ENCODE assay signal across 14 cellular contexts in the genomic region with DNA sequence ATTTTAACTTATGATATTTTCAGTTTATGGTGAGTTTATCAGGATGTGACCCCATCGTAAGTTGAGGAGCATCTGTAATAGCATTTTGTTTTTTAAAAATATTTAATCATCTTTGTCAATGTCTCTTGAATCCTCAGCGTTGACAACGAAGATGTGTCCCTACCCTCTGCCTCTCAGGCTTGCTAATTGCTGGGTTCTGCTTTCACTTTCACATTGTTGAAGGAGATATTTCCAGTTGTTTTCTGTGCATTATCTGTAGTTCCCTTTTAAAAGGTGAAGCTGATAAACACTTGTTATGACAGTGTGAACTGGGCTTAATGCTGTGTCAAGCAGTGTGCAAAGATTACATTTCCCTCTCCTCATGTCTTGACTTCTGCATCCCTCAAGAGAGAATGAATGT. TPM values are rescaled to one million over a fixed set of nuclear protein-coding genes. Genes with fewer than 3 reads are reported as not detected.
A peak's percentile ranks its signal among the peaks of the same experiment; 100 is the strongest.
DNase-seq lines count a peak whose midpoint lies in the region; ATAC-seq and TF ChIP-seq lines count a peak whose summit lies in the region.
"Had no signal": no experiment of that assay in that cellular context is flagged by ENCODE, and none has a peak within 500 bp of the region (broad histone marks: within the 10 kb centered on the region; RNA-seq: fewer than 3 reads in every experiment).

No MANE protein-coding gene starts in this region.

- H2AK9ac ChIP-seq in IMR-90 (replicated peaks; ENCODE audit: low read depth, low read length, poor library complexity), result no peak overlapping the region

- H2AFZ ChIP-seq in IMR-90 (replicated peaks; ENCODE audit: low read length, poor library complexity) (no peak overlapping the region), mesenchymal stem cell (ENCODE audit: low read depth, low read length) (no peak overlapping the region), GM23248 (no peak overlapping the region)

- dilution Hi-C loops in IMR-90 (cut with HindIII; ENCODE audit: low sequenced_read_pairs, unreplicated experiment), result no loop called here

- no peak overlapping the region for H3K56ac ChIP-seq in IMR-90 (ENCODE audit: extremely low read depth, insufficient read depth, low read length)

- no peak overlapping the region for H2BK20ac ChIP-seq in IMR-90 (ENCODE audit: low read depth, low read length)

- H3K9ac ChIP-seq in IMR-90 (ENCODE audit: low read depth, low read length) (no peak overlapping the region), mesenchymal stem cell (ENCODE audit: low read length) (no peak overlapping the region), GM23248 (no peak overlapping the region)

- intact Hi-C loops in CD4-positive, alpha-beta memory T cell (cut with micrococcal nuclease), result no loop called here
- intact Hi-C loops in IMR-90 (cut with micrococcal nuclease), result no loop called here

- H3K4me1 Mint-ChIP-seq in CD4-positive, alpha-beta memory T cell, result peaks cover 7 to 20% (median 15%) of the 10 kb centered on the region in 4 donors
- peaks cover 11% of the 10 kb centered on the region for H3K4me1 Mint-ChIP-seq in activated CD8-positive, alpha-beta T cell treated with anti-CD3 and anti-CD28 coated beads, Interleukin-2, amount 10 ng/mL, durations not matched to agents 7 days and 5 days (ENCODE audit: low read depth)

- H3K79me2 ChIP-seq in GM23248 (ENCODE audit: insufficient read depth), result peaks cover 11% of the 10 kb centered on the region; the same call in 1 of the 2 replicates

- no peaks in the 10 kb centered on the region for H3K27me3 ChIP-seq in CD4-positive, alpha-beta memory T cell (ENCODE audit: insufficient read depth, low read length)
- H3K27me3 ChIP-seq in IMR-90 (ENCODE audit: control insufficient read depth, insufficient read depth, low read length), result no peaks in the 10 kb centered on the region
- no peaks in the 10 kb centered on the region for H3K27me3 ChIP-seq in mesenchymal stem cell (ENCODE audit: control insufficient read depth in 1 of 2, insufficient read depth in 1 of 2, low read length in 2 of 2)
- H3K27me3 ChIP-seq in GM23248 (replicated peaks; ENCODE audit: insufficient read depth), result no peaks in the 10 kb centered on the region
- H3K27me3 ChIP-seq: brain microvascular endothelial cell, suprapubic skin had no signal

- H3K27me3 Mint-ChIP-seq in CD4-positive, alpha-beta memory T cell, result no peaks in the 10 kb centered on the region
- H3K27me3 Mint-ChIP-seq in activated CD8-positive, alpha-beta T cell treated with anti-CD3 and anti-CD28 coated beads, Interleukin-2, amount 10 ng/mL, durations not matched to agents 7 days and 5 days (ENCODE audit: low read depth), result no peaks in the 10 kb centered on the region

- ATAC-seq in IMR-90 (ENCODE audit: low read depth), result peak; percentile 22
- ATAC-seq in activated CD8-positive, alpha-beta T cell treated with anti-CD3 and anti-CD28 coated beads, Interleukin-2, amount 10 ng/mL, durations not matched to agents 7 days and 5 days, result peak; percentile 50

- no peaks in the 10 kb centered on the region for H3K9me2 ChIP-seq in GM23248 (ENCODE audit: insufficient read depth)

- H3K14ac ChIP-seq in IMR-90 (replicated peaks; ENCODE audit: low read depth, low read length) (no peak overlapping the region), mesenchymal stem cell (ENCODE audit: low read length in 2 of 2) (no peak overlapping the region)

- H2AK5ac ChIP-seq in IMR-90 (ENCODE audit: low read depth, low read length) (no peak overlapping the region), mesenchymal stem cell (ENCODE audit: low read length, severe bottlenecking) (no peak overlapping the region)

- H3K27ac Mint-ChIP-seq in CD4-positive, alpha-beta memory T cell, result peak overlapping the region; percentile 1 to 90 (median 73)
- H3K27ac Mint-ChIP-seq in activated CD8-positive, alpha-beta T cell treated with anti-CD3 and anti-CD28 coated beads, Interleukin-2, amount 10 ng/mL, durations not matched to agents 7 days and 5 days, result peak overlapping the region; percentile 36
- H3K27ac Mint-ChIP-seq: HFFc6 had no signal

- CTCF ChIA-PET in CD4-positive, alpha-beta memory T cell (lab: Charles Lee; ENCODE audit: partially characterized antibody), result interaction anchor here (1.1 to 1.7 kb wide), 2 partner anchors 32 to 116 kb away, joined by 5 to 9 read pairs; no protein-coding TSS in a partner anchor
- CTCF ChIA-PET in IMR-90 (lab: Yijun Ruan, JAX), result interaction anchor here (0.8 kb wide), 1 partner anchor 13 kb away, joined by 3 read pairs; no protein-coding TSS in a partner anchor
- CTCF ChIA-PET in activated CD8-positive, alpha-beta T cell treated with anti-CD3 and anti-CD28 coated beads, Interleukin-2, amount 10 ng/mL, durations not matched to agents 7 days and 5 days (lab: Charles Lee), result interaction anchor here (0.8 kb wide), 1 partner anchor 116 kb away, joined by 3 read pairs; no protein-coding TSS in a partner anchor

- H2BK12ac ChIP-seq in mesenchymal stem cell (ENCODE audit: low read length in 2 of 2), result no peak overlapping the region

- H2BK120ac ChIP-seq in IMR-90 (ENCODE audit: low read depth, low read length), result no peak overlapping the region
- H2BK120ac ChIP-seq in mesenchymal stem cell (ENCODE audit: low read depth, low read length), result no peak overlapping the region

- no peaks in the 10 kb centered on the region for H3K9me1 ChIP-seq in IMR-90 (ENCODE audit: insufficient read depth, low read length)

- H4K91ac ChIP-seq in IMR-90 (ENCODE audit: insufficient read depth, low read depth, low read length) (no peak overlapping the region), mesenchymal stem cell (ENCODE audit: low read length) (no peak overlapping the region)

- H3K79me1 ChIP-seq in IMR-90 (ENCODE audit: low read depth in 1 of 2, low read length in 2 of 2) (peaks cover 16 to 29% of the 10 kb centered on the region in 2 experiments; a peak in 3 of 4 replicates), mesenchymal stem cell (replicated peaks; ENCODE audit: low read length, poor library complexity, severe bottlenecking) (peaks cover 16% of the 10 kb centered on the region)

- POLR2A ChIA-PET in CD4-positive, alpha-beta memory T cell (lab: Charles Lee; ENCODE audit: partially characterized antibody), result no interaction called here
- POLR2A ChIA-PET in IMR-90 (lab: Charles Lee; ENCODE audit: unreplicated experiment), result no interaction called here
- POLR2A ChIA-PET in activated CD8-positive, alpha-beta T cell treated with anti-CD3 and anti-CD28 coated beads, Interleukin-2, amount 10 ng/mL, durations not matched to agents 7 days and 5 days (lab: Charles Lee), result interaction anchor here (0.9 to 1.7 kb wide), 2 partner anchors 13 to 179 kb away, joined by 3 to 4 read pairs; no protein-coding TSS in a partner anchor

- peaks cover 5% of the 10 kb centered on the region for H3F3A ChIP-seq in GM23248 (ENCODE audit: insufficient read depth)

- H3K4ac ChIP-seq in IMR-90 (ENCODE audit: low read depth, low read length), result no peak overlapping the region
- no peak overlapping the region for H3K4ac ChIP-seq in mesenchymal stem cell (ENCODE audit: low read depth in 1 of 2, low read length in 2 of 2)

- no peak overlapping the region for H2BK5ac ChIP-seq in IMR-90 (ENCODE audit: low read depth, low read length, poor library complexity, severe bottlenecking)
- H2BK5ac ChIP-seq in mesenchymal stem cell (ENCODE audit: low read depth, low read length, poor library complexity, severe bottlenecking), result no peak overlapping the region

- TF ChIP-seq RAD21 in IMR-90 (IDR thresholded peaks at IDR 0.05; ENCODE audit: low read length), result no peak

- TF ChIP-seq CTCF in IMR-90 (conservative IDR thresholded peaks at IDR 0.05; ENCODE audit: low read depth, low read length), result no peak

- H4K20me1 ChIP-seq in IMR-90 (ENCODE audit: insufficient read depth, low read length) (no peaks in the 10 kb centered on the region), GM23248 (ENCODE audit: insufficient read depth) (no peaks in the 10 kb centered on the region)

- H4K8ac ChIP-seq in IMR-90 (ENCODE audit: low read depth in 2 of 2, low read length in 2 of 2) (no peak overlapping the region), mesenchymal stem cell (ENCODE audit: low read length) (no peak overlapping the region)

- no peaks in the 10 kb centered on the region for H3K9me3 ChIP-seq in CD4-positive, alpha-beta memory T cell (ENCODE audit: control insufficient read depth in 1 of 2, low read length in 2 of 2)
- H3K9me3 ChIP-seq in IMR-90 (ENCODE audit: control insufficient read depth, insufficient read depth, low read length) (no peaks in the 10 kb centered on the region), mesenchymal stem cell (ENCODE audit: control insufficient read depth, low read length) (no peaks in the 10 kb centered on the region), GM23248 (ENCODE audit: low read depth) (no peaks in the 10 kb centered on the region)
- H3K9me3 ChIP-seq: suprapubic skin had no signal

- peak overlapping the region; percentile 4 for H3K27ac ChIP-seq in CD4-positive, alpha-beta memory T cell (ENCODE audit: low read depth, low read length)
- H3K27ac ChIP-seq in IMR-90 (ENCODE audit: insufficient read depth, low read length) (no peak overlapping the region), mesenchymal stem cell (ENCODE audit: low read length, poor library complexity, severe bottlenecking) (no peak overlapping the region), GM23248 (no peak overlapping the region)
- H3K27ac ChIP-seq: brain microvascular endothelial cell, RWPE1, suprapubic skin had no signal

- WGBS in IMR-90 (ENCODE audit: extremely low coverage in 2 of 2, insufficient read length in 1 of 2), 2 experiments, result no CpG with 5 or more reads among the region's 3 CpGs
- 90% methylated on average over 2 of the region's 3 CpGs for whole genome bisulfite sequencing in mesenchymal stem cell
- WGBS in GM23248 (ENCODE audit: low coverage in 1 of 2, low lambda C conversion rate in 2 of 2, missing lambda C conversion rate in 2 of 2), 2 experiments, result 86 to 87% methylated on average over 3 of the region's 3 CpGs

- DNase-seq in CD4-positive, alpha-beta memory T cell, result no peak
- DNase-seq in IMR-90, result peak; percentile 3
- no peak for DNase-seq in activated CD8-positive, alpha-beta T cell treated with anti-CD3 and anti-CD28 coated beads, Interleukin-2, amount 10 ng/mL, durations not matched to agents 7 days and 5 days
- peak; percentile 22 for DNase-seq in mesenchymal stem cell
- DNase-seq in NCI-H2081 (lab: John Stamatoyannopoulos, UW), result no peak
- DNase-seq in NCI-H1436 treated with DMSO at 0.1 percent for 48 hours (lab: John Stamatoyannopoulos, UW), result no peak
- no peak for DNase-seq in GM23248
- DNase-seq: brain microvascular endothelial cell; effector CD8-positive, alpha-beta T cell; HFFc6; NCI-H1105; T1000 had no signal

- no peaks in the 10 kb centered on the region for H3K9me3 Mint-ChIP-seq in CD4-positive, alpha-beta memory T cell
- H3K9me3 Mint-ChIP-seq in activated CD8-positive, alpha-beta T cell treated with anti-CD3 and anti-CD28 coated beads, Interleukin-2, amount 10 ng/mL, durations not matched to agents 7 days and 5 days (ENCODE audit: insufficient read depth), result no peaks in the 10 kb centered on the region
- H3K9me3 Mint-ChIP-seq: HFFc6 had no signal

- in situ Hi-C loops in IMR-90 (cut with MboI; ENCODE audit: low sequenced_read_pairs) (no loop called here), GM23248 (cut with MboI) (no loop called here)

- H3K18ac ChIP-seq in IMR-90 (ENCODE audit: low read depth, low read length) (no peak overlapping the region), mesenchymal stem cell (ENCODE audit: low read depth in 1 of 2, low read length in 2 of 2) (no peak overlapping the region)

- TF ChIP-seq POLR2A in IMR-90 (IDR thresholded peaks at IDR 0.05; ENCODE audit: low read depth, low read length), result no peak

- BruUV-seq in IMR-90 (replicated peaks; lab: Mats Ljungman, UMichigan), result no TSS peak

- peaks cover 24% of the 10 kb centered on the region for H3K36me3 ChIP-seq in CD4-positive, alpha-beta memory T cell (ENCODE audit: insufficient read depth, low read length)
- H3K36me3 ChIP-seq in IMR-90 (ENCODE audit: control insufficient read depth, insufficient read depth, low read length), result peaks cover 31% of the 10 kb centered on the region
- peaks cover 42 to 87% of the 10 kb centered on the region in 2 experiments for H3K36me3 ChIP-seq in mesenchymal stem cell (ENCODE audit: control insufficient read depth in 1 of 2, insufficient read depth in 2 of 2, low read depth in 1 of 2, low read length in 2 of 2)
- peaks cover 22% of the 10 kb centered on the region; the same call in 1 of the 2 replicates for H3K36me3 ChIP-seq in GM23248 (ENCODE audit: low read depth)

- peak overlapping the region in 5 of 8 donors; percentile 7 to 54 (median 35) for H3K4me3 Mint-ChIP-seq in CD4-positive, alpha-beta memory T cell
- H3K4me3 Mint-ChIP-seq in activated CD8-positive, alpha-beta T cell treated with anti-CD3 and anti-CD28 coated beads, Interleukin-2, amount 10 ng/mL, durations not matched to agents 7 days and 5 days, result no peak overlapping the region
- H3K4me3 Mint-ChIP-seq: HFFc6 had no signal

- no peak overlapping the region for H2BK15ac ChIP-seq in IMR-90 (ENCODE audit: low read depth, low read length)
- H2BK15ac ChIP-seq in mesenchymal stem cell (ENCODE audit: low read depth, poor library complexity, severe bottlenecking), result no peak overlapping the region

- H3K4me1 ChIP-seq in CD4-positive, alpha-beta memory T cell (ENCODE audit: insufficient read depth, low read length), result no peaks in the 10 kb centered on the region
- no peaks in the 10 kb centered on the region for H3K4me1 ChIP-seq in IMR-90 (ENCODE audit: control insufficient read depth, insufficient read depth, low read length)
- H3K4me1 ChIP-seq in mesenchymal stem cell (ENCODE audit: control insufficient read depth, insufficient read depth, low read depth, low read length), result peaks cover 1% of the 10 kb centered on the region
- H3K4me1 ChIP-seq in GM23248 (ENCODE audit: insufficient read depth), result no peaks in the 10 kb centered on the region
- H3K4me1 ChIP-seq: suprapubic skin had no signal

- H3K23ac ChIP-seq in IMR-90 (ENCODE audit: low read depth, low read length) (no peak overlapping the region), mesenchymal stem cell (ENCODE audit: low read length in 2 of 2) (no peak overlapping the region)

- H3K4me2 ChIP-seq in IMR-90 (ENCODE audit: low read depth, low read length) (no peak overlapping the region), mesenchymal stem cell (ENCODE audit: low read length, poor library complexity, severe bottlenecking) (no peak overlapping the region), GM23248 (ENCODE audit: unreplicated experiment) (no peak overlapping the region)

- peaks cover 47 to 64% of the 10 kb centered on the region in 2 donors for H3K36me3 Mint-ChIP-seq in CD4-positive, alpha-beta memory T cell
- H3K36me3 Mint-ChIP-seq in activated CD8-positive, alpha-beta T cell treated with anti-CD3 and anti-CD28 coated beads, Interleukin-2, amount 10 ng/mL, durations not matched to agents 7 days and 5 days (ENCODE audit: low read depth), result peaks cover 68% of the 10 kb centered on the region

- H3K4me3 ChIP-seq in CD4-positive, alpha-beta memory T cell (ENCODE audit: low read length in 2 of 2), result no peak overlapping the region
- H3K4me3 ChIP-seq in IMR-90 (ENCODE audit: insufficient read depth, low read depth, low read length) (no peak overlapping the region), mesenchymal stem cell (ENCODE audit: insufficient read depth in 1 of 2, low read depth in 1 of 2, low read length in 2 of 2) (no peak overlapping the region), GM23248 (no peak overlapping the region)
- H3K4me3 ChIP-seq: suprapubic skin had no signal

- H4K5ac ChIP-seq in IMR-90 (ENCODE audit: low read depth, low read length), result no peak overlapping the region

RNA-seq across cellular contexts. Expression of a gene that starts 54.8 kb away (rescaled TPM):
- total RNA-seq in CD4-positive, alpha-beta memory T cell, result 10 to 100 TPM; 44.5 to 45.8 TPM
- 10 to 100 TPM; 24.1 to 37.3 TPM for polyA plus RNA-seq in CD4-positive, alpha-beta memory T cell
- total RNA-seq in IMR-90 (2012; rRNA removed), result 81.7 and 114 TPM in 2 replicates
- polyA plus RNA-seq in IMR-90 (2012; rRNA removed) (26.4 and 34.3 TPM in 2 replicates), GM23248 (2016; fragmentation: Nextera tagmentation; extraction: Ambion mirVana) (75.2 and 77.5 TPM in 2 replicates)
- 4.5 and 7.7 TPM in 2 replicates for polyA plus RNA-seq in IMR-90 (2012; cell fraction: cytosol; rRNA removed)
- 1.9 and 14.6 TPM in 2 replicates for polyA plus RNA-seq in IMR-90 (2012; cell fraction: nucleus; rRNA removed; ENCODE audit: low replicate concordance)
- total RNA-seq in activated CD8-positive, alpha-beta T cell treated with anti-CD3 and anti-CD28 coated beads, Interleukin-2, amount 10 ng/mL, durations not matched to agents 7 days and 5 days, result 100 to 1,000 TPM in 1 of 2 experiments, 10 to 100 TPM in 1; 98.0 to 102 TPM
- 34.9 TPM for polyA plus RNA-seq in mesenchymal stem cell (2013, experiment 1 of 2)
- 37.0 TPM for polyA plus RNA-seq in mesenchymal stem cell (2013, experiment 2 of 2)
- total RNA-seq in GM23248 (2014; rRNA removed; shearing (Covaris generic)), result 90.2 and 96.9 TPM in 2 replicates

Comparison
In these comparisons a context has a peak if more than half of its experiments do, and no peak if none do; other contexts are left out.
1. DNase-seq: peak in IMR-90 (single experiment) and mesenchymal stem cell (single experiment); none in CD4-positive, alpha-beta memory T cell (0 of 5), activated CD8-positive, alpha-beta T cell treated with anti-CD3 and anti-CD28 coated beads, Interleukin-2, amount 10 ng/mL, durations not matched to agents 7 days and 5 days (single experiment), NCI-H2081 (0 of 2), NCI-H1436 treated with DMSO at 0.1 percent for 48 hours (single experiment) and GM23248 (single experiment).